ENCODE assay signal across 8 cellular contexts in the genomic region with DNA sequence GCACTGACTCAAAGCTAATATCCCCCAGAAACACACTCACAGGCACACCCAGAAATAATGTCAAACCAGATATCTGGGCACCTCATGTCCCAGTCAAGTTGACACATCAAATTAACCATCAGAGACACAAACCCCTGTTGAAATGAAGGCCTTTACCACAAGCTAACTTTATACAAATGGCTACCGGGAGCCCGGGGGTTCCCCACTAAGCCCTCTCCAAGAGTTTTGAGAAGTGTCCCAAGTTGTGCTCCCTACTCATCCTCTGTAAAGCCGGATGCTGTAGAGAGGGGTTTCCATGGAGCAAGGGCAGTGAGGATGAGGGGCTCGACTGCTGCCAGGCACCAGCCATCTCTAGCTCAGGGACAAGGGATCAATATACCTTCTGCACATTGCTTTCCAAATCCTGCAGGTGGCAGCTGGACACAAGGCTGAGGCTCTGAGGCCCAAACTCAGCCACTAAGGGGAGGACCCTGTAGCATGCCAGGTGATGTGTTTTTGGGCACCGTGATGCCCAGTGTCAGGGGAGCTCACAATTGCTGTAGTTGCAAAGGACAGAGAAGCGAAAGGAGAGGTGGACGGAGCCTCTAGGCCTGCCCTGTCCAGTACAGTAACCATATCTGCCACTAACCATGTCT.
DNase-seq lines count a peak whose midpoint lies in the region; ATAC-seq and TF ChIP-seq lines count a peak whose summit lies in the region.

No MANE protein-coding gene starts in this region.

- intact Hi-C loops in Panc1 (cut with micrococcal nuclease; ENCODE audit: unreplicated experiment): loop anchor here (2.0 kb wide), 2 partner anchors 62 to 346 kb away; no protein-coding TSS in a partner anchor
- intact Hi-C loops in left cardiac atrium (cut with DNase I): no loop called here

- H3K27me3 ChIP-seq in AG04450 (ENCODE audit: control insufficient read depth, insufficient read depth, low read length) (no peaks in the 10 kb centered on the region), Panc1 (ENCODE audit: control insufficient read depth, insufficient read depth, low read length) (0 out of 2 replicates have a peak, but pooled peaks cover 3% of the 10 kb centered on the region)

- H3K27ac ChIP-seq in AG04450 (ENCODE audit: low read depth, low read length) (no peak overlapping the region), Panc1 (ENCODE audit: low read length) (no peak overlapping the region)

- TF ChIP-seq CTCF in AG04450 (IDR thresholded peaks at IDR 0.05; ENCODE audit: low read depth, low read length): peak; percentile 37
- peak; percentile 74 for TF ChIP-seq CTCF in Panc1 (IDR thresholded peaks at IDR 0.05)

- POLR2A ChIA-PET in AG04450 (lab: Yijun Ruan, JAX) (no interaction called here), Panc1 (lab: Charles Lee) (no interaction called here)

- CTCF ChIA-PET in AG04450 (lab: Charles Lee): interaction anchor here (0.9 to 2.8 kb wide), 4 partner anchors 64 to 377 kb away, joined by 3 to 16 read pairs (median 8); no protein-coding TSS in a partner anchor
- CTCF ChIA-PET in Panc1 (lab: Charles Lee): interaction anchor here (0.5 to 2.3 kb wide), 11 partner anchors 61 to 590 kb away, joined by 3 to 12 read pairs (median 6); no protein-coding TSS in a partner anchor

- no peak for DNase-seq in AG04450 (ENCODE audit: low read depth, low spot score)
- DNase-seq in Panc1 (ENCODE audit: low read depth, low spot score): no peak
- no peak for DNase-seq in left cardiac atrium
- DNase-seq in NCI-H774 (lab: John Stamatoyannopoulos, UW): no peak

- H3K4me3 ChIP-seq in AG04450 (ENCODE audit: low read depth, low read length) (no peak overlapping the region), Panc1 (ENCODE audit: low read depth in 2 of 2, low read length in 2 of 2) (no peak overlapping the region)

- in situ Hi-C loops in Panc1 (cut with HindIII; ENCODE audit: low pct_unique_long_range_greater_than_20kb, low sequenced_read_pairs): no loop called here

- no peaks in the 10 kb centered on the region for H3K36me3 ChIP-seq in Panc1 (ENCODE audit: control insufficient read depth, insufficient read depth, low read length)

- ATAC-seq in GM18511 (IDR thresholded peaks at IDR 0.05; ENCODE audit: unreplicated experiment): peak; percentile 50
- ATAC-seq in Panc1: peak; percentile 86
- ATAC-seq in left cardiac atrium: peak; percentile 30 to 40
- no peak for ATAC-seq in GM21723 (IDR thresholded peaks at IDR 0.05; ENCODE audit: unreplicated experiment)
- ATAC-seq in GM19328 (IDR thresholded peaks at IDR 0.05; ENCODE audit: unreplicated experiment): no peak
- no peak for ATAC-seq in HG02852 (IDR thresholded peaks at IDR 0.05; ENCODE audit: unreplicated experiment)

- no TSS peak for BruUV-seq in Panc1 (replicated peaks; lab: Mats Ljungman, UMichigan)

- no peaks in the 10 kb centered on the region for H3K9me3 ChIP-seq in AG04450 (ENCODE audit: control insufficient read depth, insufficient read depth, low read length)
- H3K9me3 ChIP-seq in Panc1 (ENCODE audit: control insufficient read depth, insufficient read depth, low read depth, low read length): no peaks in the 10 kb centered on the region

- H3K4me1 ChIP-seq in Panc1 (ENCODE audit: control insufficient read depth, insufficient read depth, low read length): peaks cover 3% of the 10 kb centered on the region; the same call in 1 of the 2 replicates

Comparison
In these comparisons a context has a peak if more than half of its experiments do, and no peak if none do; other contexts are left out.
1. ATAC-seq: peak in GM18511 (single experiment), Panc1 (single experiment) and left cardiac atrium (2 of 2); none in GM21723 (single experiment), GM19328 (single experiment) and HG02852 (single experiment).